Comparison of ENCODE assay signal across 1 cellular context in the genomic region with DNA sequence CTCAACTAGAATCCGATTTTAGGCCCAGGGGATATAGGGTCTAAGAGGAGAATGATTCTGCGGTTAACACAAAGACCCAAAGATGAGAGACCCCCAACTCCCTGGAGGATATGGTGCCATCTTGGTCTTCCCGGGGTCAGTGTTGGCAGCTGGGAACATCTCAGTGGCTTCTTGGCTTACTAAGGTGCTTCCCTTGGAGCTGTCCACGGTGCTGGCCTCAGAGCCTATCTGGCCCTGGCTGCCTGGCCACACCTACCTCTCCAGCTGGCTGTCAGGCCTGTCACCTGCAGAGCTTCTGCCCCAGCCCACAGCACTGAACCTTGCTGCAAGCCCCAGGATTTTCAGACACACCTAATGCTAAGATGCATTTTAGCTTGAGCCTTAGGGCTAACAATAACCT.
TF ChIP-seq lines count a peak whose summit lies in the region.

No MANE protein-coding gene starts in this region.

TF ChIP-seq in K562, 482 proteins besides CTCF, POLR2A, EP300 and RAD21 (continued from another document and continues in another):
- TF ChIP-seq, protein P1, sequence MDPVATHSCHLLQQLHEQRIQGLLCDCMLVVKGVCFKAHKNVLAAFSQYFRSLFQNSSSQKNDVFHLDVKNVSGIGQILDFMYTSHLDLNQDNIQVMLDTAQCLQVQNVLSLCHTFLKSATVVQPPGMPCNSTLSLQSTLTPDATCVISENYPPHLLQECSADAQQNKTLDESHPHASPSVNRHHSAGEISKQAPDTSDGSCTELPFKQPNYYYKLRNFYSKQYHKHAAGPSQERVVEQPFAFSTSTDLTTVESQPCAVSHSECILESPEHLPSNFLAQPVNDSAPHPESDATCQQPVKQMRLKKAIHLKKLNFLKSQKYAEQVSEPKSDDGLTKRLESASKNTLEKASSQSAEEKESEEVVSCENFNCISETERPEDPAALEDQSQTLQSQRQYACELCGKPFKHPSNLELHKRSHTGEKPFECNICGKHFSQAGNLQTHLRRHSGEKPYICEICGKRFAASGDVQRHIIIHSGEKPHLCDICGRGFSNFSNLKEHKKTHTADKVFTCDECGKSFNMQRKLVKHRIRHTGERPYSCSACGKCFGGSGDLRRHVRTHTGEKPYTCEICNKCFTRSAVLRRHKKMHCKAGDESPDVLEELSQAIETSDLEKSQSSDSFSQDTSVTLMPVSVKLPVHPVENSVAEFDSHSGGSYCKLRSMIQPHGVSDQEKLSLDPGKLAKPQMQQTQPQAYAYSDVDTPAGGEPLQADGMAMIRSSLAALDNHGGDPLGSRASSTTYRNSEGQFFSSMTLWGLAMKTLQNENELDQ (CRISPR knock-in tag; IDR thresholded peaks at IDR 0.05; ENCODE audit: borderline replicate concordance), result no peak
- TF ChIP-seq FOS (IDR thresholded peaks at IDR 0.05; ENCODE audit: extremely low read depth, insufficient read length), result no peak
- TF ChIP-seq, protein P2, sequence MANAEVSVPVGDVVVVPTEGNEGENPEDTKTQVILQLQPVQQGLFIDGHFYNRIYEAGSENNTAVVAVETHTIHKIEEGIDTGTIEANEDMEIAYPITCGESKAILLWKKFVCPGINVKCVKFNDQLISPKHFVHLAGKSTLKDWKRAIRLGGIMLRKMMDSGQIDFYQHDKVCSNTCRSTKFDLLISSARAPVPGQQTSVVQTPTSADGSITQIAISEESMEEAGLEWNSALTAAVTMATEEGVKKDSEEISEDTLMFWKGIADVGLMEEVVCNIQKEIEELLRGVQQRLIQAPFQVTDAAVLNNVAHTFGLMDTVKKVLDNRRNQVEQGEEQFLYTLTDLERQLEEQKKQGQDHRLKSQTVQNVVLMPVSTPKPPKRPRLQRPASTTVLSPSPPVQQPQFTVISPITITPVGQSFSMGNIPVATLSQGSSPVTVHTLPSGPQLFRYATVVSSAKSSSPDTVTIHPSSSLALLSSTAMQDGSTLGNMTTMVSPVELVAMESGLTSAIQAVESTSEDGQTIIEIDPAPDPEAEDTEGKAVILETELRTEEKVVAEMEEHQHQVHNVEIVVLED (CRISPR knock-in tag; IDR thresholded peaks at IDR 0.05), result no peak
- 0 out of 2 replicates have a peak, but pooled peaks have one; percentile 27 for TF ChIP-seq GABPB1 (CRISPR knock-in tag; IDR thresholded peaks at IDR 0.05)
- TF ChIP-seq, protein P3, sequence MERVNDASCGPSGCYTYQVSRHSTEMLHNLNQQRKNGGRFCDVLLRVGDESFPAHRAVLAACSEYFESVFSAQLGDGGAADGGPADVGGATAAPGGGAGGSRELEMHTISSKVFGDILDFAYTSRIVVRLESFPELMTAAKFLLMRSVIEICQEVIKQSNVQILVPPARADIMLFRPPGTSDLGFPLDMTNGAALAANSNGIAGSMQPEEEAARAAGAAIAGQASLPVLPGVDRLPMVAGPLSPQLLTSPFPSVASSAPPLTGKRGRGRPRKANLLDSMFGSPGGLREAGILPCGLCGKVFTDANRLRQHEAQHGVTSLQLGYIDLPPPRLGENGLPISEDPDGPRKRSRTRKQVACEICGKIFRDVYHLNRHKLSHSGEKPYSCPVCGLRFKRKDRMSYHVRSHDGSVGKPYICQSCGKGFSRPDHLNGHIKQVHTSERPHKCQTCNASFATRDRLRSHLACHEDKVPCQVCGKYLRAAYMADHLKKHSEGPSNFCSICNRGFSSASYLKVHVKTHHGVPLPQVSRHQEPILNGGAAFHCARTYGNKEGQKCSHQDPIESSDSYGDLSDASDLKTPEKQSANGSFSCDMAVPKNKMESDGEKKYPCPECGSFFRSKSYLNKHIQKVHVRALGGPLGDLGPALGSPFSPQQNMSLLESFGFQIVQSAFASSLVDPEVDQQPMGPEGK (CRISPR knock-in tag; IDR thresholded peaks at IDR 0.05; ENCODE audit: borderline replicate concordance), result no peak
- TF ChIP-seq MYNN (IDR thresholded peaks at IDR 0.05), result no peak
- TF ChIP-seq MYNN (CRISPR knock-in tag; IDR thresholded peaks at IDR 0.05), result no peak
- TF ChIP-seq ZNF175 (CRISPR knock-in tag; IDR thresholded peaks at IDR 0.05; ENCODE audit: low read depth), result 0 out of 2 replicates have a peak, but pooled peaks have one; percentile 25
- TF ChIP-seq BCL6 (CRISPR knock-in tag; IDR thresholded peaks at IDR 0.05), result no peak
- TF ChIP-seq, protein P4, sequence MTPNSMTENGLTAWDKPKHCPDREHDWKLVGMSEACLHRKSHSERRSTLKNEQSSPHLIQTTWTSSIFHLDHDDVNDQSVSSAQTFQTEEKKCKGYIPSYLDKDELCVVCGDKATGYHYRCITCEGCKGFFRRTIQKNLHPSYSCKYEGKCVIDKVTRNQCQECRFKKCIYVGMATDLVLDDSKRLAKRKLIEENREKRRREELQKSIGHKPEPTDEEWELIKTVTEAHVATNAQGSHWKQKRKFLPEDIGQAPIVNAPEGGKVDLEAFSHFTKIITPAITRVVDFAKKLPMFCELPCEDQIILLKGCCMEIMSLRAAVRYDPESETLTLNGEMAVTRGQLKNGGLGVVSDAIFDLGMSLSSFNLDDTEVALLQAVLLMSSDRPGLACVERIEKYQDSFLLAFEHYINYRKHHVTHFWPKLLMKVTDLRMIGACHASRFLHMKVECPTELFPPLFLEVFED (CRISPR knock-in tag; conservative IDR thresholded peaks at IDR 0.05), result no peak
- no peak for TF ChIP-seq ZNF444 (CRISPR knock-in tag; IDR thresholded peaks at IDR 0.05)
- no peak for TF ChIP-seq RB1 (IDR thresholded peaks at IDR 0.05; ENCODE audit: low read depth)
- TF ChIP-seq, protein P5, sequence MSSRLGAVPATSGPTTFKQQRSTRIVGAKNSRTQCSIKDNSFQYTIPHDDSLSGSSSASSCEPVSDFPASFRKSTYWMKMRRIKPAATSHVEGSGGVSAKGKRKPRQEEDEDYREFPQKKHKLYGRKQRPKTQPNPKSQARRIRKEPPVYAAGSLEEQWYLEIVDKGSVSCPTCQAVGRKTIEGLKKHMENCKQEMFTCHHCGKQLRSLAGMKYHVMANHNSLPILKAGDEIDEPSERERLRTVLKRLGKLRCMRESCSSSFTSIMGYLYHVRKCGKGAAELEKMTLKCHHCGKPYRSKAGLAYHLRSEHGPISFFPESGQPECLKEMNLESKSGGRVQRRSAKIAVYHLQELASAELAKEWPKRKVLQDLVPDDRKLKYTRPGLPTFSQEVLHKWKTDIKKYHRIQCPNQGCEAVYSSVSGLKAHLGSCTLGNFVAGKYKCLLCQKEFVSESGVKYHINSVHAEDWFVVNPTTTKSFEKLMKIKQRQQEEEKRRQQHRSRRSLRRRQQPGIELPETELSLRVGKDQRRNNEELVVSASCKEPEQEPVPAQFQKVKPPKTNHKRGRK (tag; IDR thresholded peaks at IDR 0.05), result no peak
- no peak for TF ChIP-seq FOSL1 (tag; conservative IDR thresholded peaks at IDR 0.05)
- TF ChIP-seq, protein P6, sequence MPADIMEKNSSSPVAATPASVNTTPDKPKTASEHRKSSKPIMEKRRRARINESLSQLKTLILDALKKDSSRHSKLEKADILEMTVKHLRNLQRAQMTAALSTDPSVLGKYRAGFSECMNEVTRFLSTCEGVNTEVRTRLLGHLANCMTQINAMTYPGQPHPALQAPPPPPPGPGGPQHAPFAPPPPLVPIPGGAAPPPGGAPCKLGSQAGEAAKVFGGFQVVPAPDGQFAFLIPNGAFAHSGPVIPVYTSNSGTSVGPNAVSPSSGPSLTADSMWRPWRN (IDR thresholded peaks at IDR 0.05; ENCODE audit: low read depth), result no peak
- no peak for TF ChIP-seq ADNP (tag; IDR thresholded peaks at IDR 0.05)
- no peak for TF ChIP-seq CHCHD3 (CRISPR knock-in tag; IDR thresholded peaks at IDR 0.05)
- TF ChIP-seq EHMT2 (IDR thresholded peaks at IDR 0.05), result peak; percentile 99
- no peak; the same call in 1 of the 2 replicates for TF ChIP-seq STAG1 (CRISPR knock-in tag; IDR thresholded peaks at IDR 0.05; ENCODE audit: borderline replicate concordance)
- TF ChIP-seq PHTF2 (CRISPR knock-in tag; IDR thresholded peaks at IDR 0.05), result no peak
- TF ChIP-seq DPF2 (IDR thresholded peaks at IDR 0.05), result no peak
- no peak for TF ChIP-seq POLR2AphosphoS2 (IDR thresholded peaks at IDR 0.05; ENCODE audit: low read length)
- TF ChIP-seq ZNF583 (CRISPR knock-in tag; IDR thresholded peaks at IDR 0.05), result no peak
- TF ChIP-seq ATF7 (IDR thresholded peaks at IDR 0.05), result no peak
- TF ChIP-seq CBX8 (IDR thresholded peaks at IDR 0.05; ENCODE audit: borderline replicate concordance, extremely low read depth, low read depth, low read length, poor library complexity, severe bottlenecking), result no peak
- TF ChIP-seq ILF3 (IDR thresholded peaks at IDR 0.05; ENCODE audit: borderline replicate concordance), result no peak
- TF ChIP-seq SMC3 (conservative IDR thresholded peaks at IDR 0.05; ENCODE audit: insufficient read depth, low read depth, low read length), result no peak
- no peak for TF ChIP-seq PYGO2 (tag; IDR thresholded peaks at IDR 0.05)
- TF ChIP-seq, protein P7, sequence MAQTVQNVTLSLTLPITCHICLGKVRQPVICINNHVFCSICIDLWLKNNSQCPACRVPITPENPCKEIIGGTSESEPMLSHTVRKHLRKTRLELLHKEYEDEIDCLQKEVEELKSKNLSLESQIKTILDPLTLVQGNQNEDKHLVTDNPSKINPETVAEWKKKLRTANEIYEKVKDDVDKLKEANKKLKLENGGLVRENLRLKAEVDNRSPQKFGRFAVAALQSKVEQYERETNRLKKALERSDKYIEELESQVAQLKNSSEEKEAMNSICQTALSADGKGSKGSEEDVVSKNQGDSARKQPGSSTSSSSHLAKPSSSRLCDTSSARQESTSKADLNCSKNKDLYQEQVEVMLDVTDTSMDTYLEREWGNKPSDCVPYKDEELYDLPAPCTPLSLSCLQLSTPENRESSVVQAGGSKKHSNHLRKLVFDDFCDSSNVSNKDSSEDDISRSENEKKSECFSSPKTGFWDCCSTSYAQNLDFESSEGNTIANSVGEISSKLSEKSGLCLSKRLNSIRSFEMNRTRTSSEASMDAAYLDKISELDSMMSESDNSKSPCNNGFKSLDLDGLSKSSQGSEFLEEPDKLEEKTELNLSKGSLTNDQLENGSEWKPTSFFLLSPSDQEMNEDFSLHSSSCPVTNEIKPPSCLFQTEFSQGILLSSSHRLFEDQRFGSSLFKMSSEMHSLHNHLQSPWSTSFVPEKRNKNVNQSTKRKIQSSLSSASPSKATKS (CRISPR knock-in tag; IDR thresholded peaks at IDR 0.05), result no peak
- no peak for TF ChIP-seq JUND (IDR thresholded peaks at IDR 0.05; ENCODE audit: borderline replicate concordance, low read depth, low read length)
- peak; percentile 19; the same call in 1 of the 3 replicates for TF ChIP-seq JUND (tag; IDR thresholded peaks at IDR 0.05; ENCODE audit: borderline replicate concordance, low read depth, low read length)
- no peak for TF ChIP-seq CCAR2 (IDR thresholded peaks at IDR 0.05; ENCODE audit: low read depth, low read length)
- no peak for TF ChIP-seq MYBL2 (IDR thresholded peaks at IDR 0.05; ENCODE audit: low read depth)
- no peak for TF ChIP-seq MYBL2 (CRISPR knock-in tag; IDR thresholded peaks at IDR 0.05; ENCODE audit: borderline replicate concordance)
- TF ChIP-seq BRCA1 (IDR thresholded peaks at IDR 0.05), result no peak
- no peak for TF ChIP-seq BRCA1 (CRISPR knock-in tag; IDR thresholded peaks at IDR 0.05)
- TF ChIP-seq MTA1 (IDR thresholded peaks at IDR 0.05; ENCODE audit: borderline replicate concordance), result no peak
- no peak for TF ChIP-seq ZFX (CRISPR knock-in tag; IDR thresholded peaks at IDR 0.05)
- TF ChIP-seq ZKSCAN1 (IDR thresholded peaks at IDR 0.05; ENCODE audit: low read depth, low read length), result no peak
- TF ChIP-seq ESRRA (IDR thresholded peaks at IDR 0.05; ENCODE audit: borderline replicate concordance, low read depth), result no peak
- no peak for TF ChIP-seq ELF2 (CRISPR knock-in tag; IDR thresholded peaks at IDR 0.05)
- TF ChIP-seq ZNF239 (CRISPR knock-in tag; IDR thresholded peaks at IDR 0.05), result no peak
- no peak for TF ChIP-seq CHD2 (IDR thresholded peaks at IDR 0.05; ENCODE audit: low read depth, low read length)
- no peak for TF ChIP-seq NBN (IDR thresholded peaks at IDR 0.05; ENCODE audit: low read depth)
- no peak for TF ChIP-seq KLF10 (CRISPR knock-in tag; IDR thresholded peaks at IDR 0.05)
- TF ChIP-seq ZZZ3 (IDR thresholded peaks at IDR 0.05), result no peak
- no peak for TF ChIP-seq PHF20 (IDR thresholded peaks at IDR 0.05; ENCODE audit: partially characterized antibody)
- TF ChIP-seq ATF1 (CRISPR knock-in tag; IDR thresholded peaks at IDR 0.05), result no peak
- no peak for TF ChIP-seq ATF1 (tag; IDR thresholded peaks at IDR 0.05)
- TF ChIP-seq SMARCB1 (IDR thresholded peaks at IDR 0.05; ENCODE audit: insufficient read length, low read depth), result no peak
- TF ChIP-seq EWSR1 (IDR thresholded peaks at IDR 0.05; ENCODE audit: borderline replicate concordance, low read depth, partially characterized antibody), result no peak
- TF ChIP-seq, protein P8, sequence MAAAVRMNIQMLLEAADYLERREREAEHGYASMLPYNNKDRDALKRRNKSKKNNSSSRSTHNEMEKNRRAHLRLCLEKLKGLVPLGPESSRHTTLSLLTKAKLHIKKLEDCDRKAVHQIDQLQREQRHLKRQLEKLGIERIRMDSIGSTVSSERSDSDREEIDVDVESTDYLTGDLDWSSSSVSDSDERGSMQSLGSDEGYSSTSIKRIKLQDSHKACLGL (CRISPR knock-in tag; IDR thresholded peaks at IDR 0.05; ENCODE audit: borderline replicate concordance, poor library complexity, severe bottlenecking), result no peak
- TF ChIP-seq ETV6 (IDR thresholded peaks at IDR 0.05; ENCODE audit: borderline replicate concordance in 1 of 2, low read depth in 2 of 2, low read length in 1 of 2), result no peak
- no peak for TF ChIP-seq ETV6 (CRISPR knock-in tag; IDR thresholded peaks at IDR 0.05; ENCODE audit: borderline replicate concordance)
- TF ChIP-seq, protein P9, sequence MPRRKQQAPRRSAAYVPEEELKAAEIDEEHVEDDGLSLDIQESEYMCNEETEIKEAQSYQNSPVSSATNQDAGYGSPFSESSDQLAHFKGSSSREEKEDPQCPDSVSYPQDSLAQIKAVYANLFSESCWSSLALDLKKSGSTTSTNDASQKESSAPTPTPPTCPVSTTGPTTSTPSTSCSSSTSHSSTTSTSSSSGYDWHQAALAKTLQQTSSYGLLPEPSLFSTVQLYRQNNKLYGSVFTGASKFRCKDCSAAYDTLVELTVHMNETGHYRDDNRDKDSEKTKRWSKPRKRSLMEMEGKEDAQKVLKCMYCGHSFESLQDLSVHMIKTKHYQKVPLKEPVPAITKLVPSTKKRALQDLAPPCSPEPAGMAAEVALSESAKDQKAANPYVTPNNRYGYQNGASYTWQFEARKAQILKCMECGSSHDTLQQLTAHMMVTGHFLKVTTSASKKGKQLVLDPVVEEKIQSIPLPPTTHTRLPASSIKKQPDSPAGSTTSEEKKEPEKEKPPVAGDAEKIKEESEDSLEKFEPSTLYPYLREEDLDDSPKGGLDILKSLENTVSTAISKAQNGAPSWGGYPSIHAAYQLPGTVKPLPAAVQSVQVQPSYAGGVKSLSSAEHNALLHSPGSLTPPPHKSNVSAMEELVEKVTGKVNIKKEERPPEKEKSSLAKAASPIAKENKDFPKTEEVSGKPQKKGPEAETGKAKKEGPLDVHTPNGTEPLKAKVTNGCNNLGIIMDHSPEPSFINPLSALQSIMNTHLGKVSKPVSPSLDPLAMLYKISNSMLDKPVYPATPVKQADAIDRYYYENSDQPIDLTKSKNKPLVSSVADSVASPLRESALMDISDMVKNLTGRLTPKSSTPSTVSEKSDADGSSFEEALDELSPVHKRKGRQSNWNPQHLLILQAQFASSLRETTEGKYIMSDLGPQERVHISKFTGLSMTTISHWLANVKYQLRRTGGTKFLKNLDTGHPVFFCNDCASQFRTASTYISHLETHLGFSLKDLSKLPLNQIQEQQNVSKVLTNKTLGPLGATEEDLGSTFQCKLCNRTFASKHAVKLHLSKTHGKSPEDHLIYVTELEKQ (CRISPR knock-in tag; IDR thresholded peaks at IDR 0.05), result no peak
- TF ChIP-seq MYC (IDR thresholded peaks at IDR 0.05; ENCODE audit: low read depth, low read length), result no peak
- TF ChIP-seq MYC (CRISPR knock-in tag; IDR thresholded peaks at IDR 0.05; ENCODE audit: borderline replicate concordance, low read depth), result no peak
- TF ChIP-seq SAFB2 (IDR thresholded peaks at IDR 0.05; ENCODE audit: borderline replicate concordance, low read depth, low read length, severe bottlenecking), result no peak
